In genomic region chr13:94608586-94608985, GRCh38 we compare ENCODE assay signal across 16 cellular contexts. TPM values are rescaled to one million over a fixed set of nuclear protein-coding genes. Genes with fewer than 3 reads are reported as not detected.
DNase-seq lines count a peak whose midpoint lies in the region; FAIRE-seq and TF ChIP-seq lines count a peak whose summit lies in the region.
"Had no signal": no experiment of that assay in that cellular context is flagged by ENCODE, and none has a peak within 500 bp of the region (broad histone marks: within the 10 kb centered on the region; RNA-seq: fewer than 3 reads in every experiment).

No MANE protein-coding gene starts in this region.

- TF ChIP-seq CTCF in D721Med (IDR thresholded peaks at IDR 0.05; ENCODE audit: insufficient read depth, missing control alignments) (no peak), esophagus muscularis mucosa (IDR thresholded peaks at IDR 0.05) (no peak)

- H3K36me3 ChIP-seq in esophagus muscularis mucosa: peaks cover 0 to 48% (median 22%) of the 10 kb centered on the region in 4 donors

- TF ChIP-seq EP300 in esophagus muscularis mucosa (IDR thresholded peaks at IDR 0.05): no peak

- no peak overlapping the region for H3K27ac ChIP-seq in esophagus muscularis mucosa (replicated peaks in 1 of 4)
- H3K27ac ChIP-seq: A549, C4-2B, RWPE1 had no signal

- H3K4me1 ChIP-seq in esophagus muscularis mucosa: no peaks in the 10 kb centered on the region

- peak; percentile 21 for FAIRE-seq in D721Med (lab: Jason Lieb, UNC)
- FAIRE-seq: A549 had no signal

- DNase-seq in D721Med (ENCODE audit: insufficient read length, low spot score): no peak
- DNase-seq in NCI-H82 (lab: John Stamatoyannopoulos, UW): peak; percentile 58
- DNase-seq in globus pallidus (ENCODE audit: low spot score): peak; percentile 40
- DNase-seq in midbrain (lab: John Stamatoyannopoulos, UW): peak; percentile 28
- DNase-seq in activated effector memory CD4-positive, alpha-beta T cell treated with anti-CD3 and anti-CD28 coated beads, Interleukin-2, amount 50 U/mL, for 16 hours: no peak
- no peak for DNase-seq in NCI-H526 (lab: John Stamatoyannopoulos, UW)
- DNase-seq in esophagus muscularis mucosa (ENCODE audit: extremely low spot score): no peak
- DNase-seq: DMS153, EL, Karpas-422, NCI-H1436, NCI-H524 treated with DMSO at 0.1 percent for 48 hours had no signal

- TF ChIP-seq POLR2A in esophagus muscularis mucosa (IDR thresholded peaks at IDR 0.05; ENCODE audit: low read depth): no peak

- no peaks in the 10 kb centered on the region for H3K27me3 ChIP-seq in esophagus muscularis mucosa

- WGBS in esophagus muscularis mucosa: 38% methylated on average over 1 of the region's 1 CpG

- no peaks in the 10 kb centered on the region for H3K9me3 ChIP-seq in esophagus muscularis mucosa
- H3K9me3 ChIP-seq: A549, HAP-1 had no signal

- intact Hi-C loops in esophagus muscularis mucosa (cut with DNase I): no loop called here

- H3K4me3 ChIP-seq in esophagus muscularis mucosa: no peak overlapping the region
- H3K4me3 ChIP-seq: A549, HAP-1 had no signal

RNA-seq across cellular contexts. Expression of gene GPR180, which starts 6.9 kb away (rescaled TPM):
- total RNA-seq in esophagus muscularis mucosa: 1 to 10 TPM; 2.7 to 4.7 (median 4.4) TPM

RNA-seq across cellular contexts. Expression of gene TGDS, which starts 12.6 kb away (rescaled TPM):
- total RNA-seq in esophagus muscularis mucosa: 1 to 10 TPM; 3.7 to 7.5 (median 6.2) TPM

Comparison
In these comparisons a context has a peak if more than half of its experiments do, and no peak if none do; other contexts are left out.
1. DNase-seq: peak in NCI-H82 (single experiment), globus pallidus (single experiment) and midbrain (single experiment); none in D721Med (single experiment), activated effector memory CD4-positive, alpha-beta T cell treated with anti-CD3 and anti-CD28 coated beads, Interleukin-2, amount 50 U/mL, for 16 hours (single experiment), NCI-H526 (0 of 2) and esophagus muscularis mucosa (single experiment).